In genomic region chr16:10402975-10403374, GRCh38 we compare ENCODE assay signal across 29 cellular contexts. TPM values are rescaled to one million over a fixed set of nuclear protein-coding genes. Genes with fewer than 3 reads are reported as not detected.
"Had no signal": no experiment of that assay in that cellular context is flagged by ENCODE, and none has a peak within 500 bp of the region (broad histone marks: within the 10 kb centered on the region; RNA-seq: fewer than 3 reads in every experiment).

No MANE protein-coding gene starts in this region.

- ATAC-seq: activated CD4-positive, alpha-beta T cell treated with anti-CD3 and anti-CD28 coated beads for 36 hours; activated naive CD4-positive, alpha-beta T cell treated with anti-CD3 and anti-CD28 coated beads, Interleukin-2, amount 50 U/mL, for 72 hours; activated T-cell treated with anti-CD3 and anti-CD28 coated beads, Interleukin-2, amount 50 U/mL, for 72 hours; esophagus mucosa; T-cell had no signal

- H3K4me3 ChIP-seq: ascending aorta, breast epithelium, cardiac muscle cell, coronary artery, dorsolateral prefrontal cortex had no signal

- H3K27ac ChIP-seq: ascending aorta, breast epithelium, cardiac muscle cell, coronary artery, dorsolateral prefrontal cortex, WERI-Rb-1 had no signal

- H3K27me3 ChIP-seq: ascending aorta, breast epithelium, cardiac muscle cell, dorsolateral prefrontal cortex had no signal

- H3K4me1 ChIP-seq: ascending aorta, breast epithelium had no signal

- FAIRE-seq: frontal cortex had no signal

- DNase-seq: activated CD4-positive, alpha-beta memory T cell treated with anti-CD3 and anti-CD28 coated beads for 36 hours; activated CD4-positive, alpha-beta T cell treated with anti-CD3 and anti-CD28 coated beads for 36 hours; activated CD4-positive, alpha-beta T cell treated with anti-CD3 and anti-CD28 coated beads, Interleukin-2, amount 10 ng/mL, durations not matched to agents 24 days and 14 days; activated CD4-positive, CD25-positive, alpha-beta regulatory T cell; activated CD4-positive, CD25-positive, alpha-beta regulatory T cell treated with anti-CD3 and anti-CD28 coated beads, Interleukin-2, amount 50 U/mL, for 72 hours; activated CD8-positive, alpha-beta memory T cell treated with anti-CD3 and anti-CD28 coated beads, Interleukin-2, amount 50 U/mL, for 48 hours; activated gamma-delta T cell; activated naive CD4-positive, alpha-beta T cell; activated naive CD4-positive, alpha-beta T cell treated with anti-CD3 and anti-CD28 coated beads, Interleukin-2, amount 10 ng/mL, durations not matched to agents 7 days and 5 days; activated naive CD8-positive, alpha-beta T cell treated with anti-CD3 and anti-CD28 coated beads, Interleukin-2, amount 10 ng/mL, durations not matched to agents 7 days and 5 days; activated T-cell treated with anti-CD3 and anti-CD28 coated beads for 4 hours; activated T-cell treated with anti-CD3 and anti-CD28 coated beads, Interleukin-2, amount 50 U/mL, for 24 hours; activated T-cell treated with anti-CD3 and anti-CD28 coated beads, Interleukin-2, amount 50 U/mL, for 72 hours; central memory CD4-positive, alpha-beta T cell; dorsolateral prefrontal cortex; effector memory CD4-positive, alpha-beta T cell; endodermal cell; foreskin fibroblast; head of caudate nucleus; T-cell; T1000; WERI-Rb-1 had no signal

- H3K36me3 ChIP-seq: cardiac muscle cell, WERI-Rb-1 had no signal

RNA-seq across cellular contexts. Expression of gene ATF7IP2, which starts 17.1 kb away (rescaled TPM):
- total RNA-seq: ascending aorta had no signal
